ENCODE assay signal across 1 cellular context in the genomic region with DNA sequence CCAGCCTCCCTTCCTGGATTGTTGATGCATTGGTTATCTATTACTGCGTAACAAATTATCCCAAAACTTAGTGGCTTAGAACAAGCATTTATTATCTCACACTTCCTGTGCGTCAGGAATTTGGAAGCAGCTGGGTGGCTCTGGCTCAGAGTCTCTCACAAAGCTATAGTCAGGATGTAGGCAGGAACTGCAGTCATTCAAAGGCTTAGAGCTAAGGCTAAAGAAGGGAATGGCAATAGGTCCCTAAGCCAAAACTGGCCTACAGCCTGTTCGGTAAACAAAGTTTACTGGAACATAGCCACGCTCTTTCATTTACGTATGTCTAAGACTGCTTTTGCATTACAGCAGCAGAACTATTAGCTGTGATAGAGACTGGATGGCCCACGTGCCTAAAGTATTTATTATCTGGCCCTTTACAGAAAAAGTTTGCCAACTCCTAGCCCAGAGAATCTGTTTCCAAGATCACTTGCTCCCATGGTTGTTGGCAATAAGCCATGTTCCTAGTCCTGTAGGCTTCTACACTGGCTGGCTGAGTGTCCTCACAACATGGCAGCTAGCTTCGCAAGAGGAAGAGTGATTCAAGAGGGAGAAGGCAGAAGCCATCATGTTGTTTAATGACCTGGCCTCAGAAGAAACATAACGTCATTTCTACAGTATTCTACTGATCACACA.
TF ChIP-seq lines count a peak whose summit lies in the region.

No MANE protein-coding gene starts in this region.

TF ChIP-seq in SK-N-SH treated with all-trans-retinoic acid at 6 μM for 48 hours, 23 proteins besides CTCF, POLR2A, EP300 and RAD21:
- no peak for TF ChIP-seq ZNF565 (CRISPR knock-in tag; conservative IDR thresholded peaks at IDR 0.05; ENCODE audit: low read depth)
- no peak for TF ChIP-seq ISL1 (CRISPR knock-in tag; IDR thresholded peaks at IDR 0.05)
- no peak for TF ChIP-seq TCF4 (CRISPR knock-in tag; IDR thresholded peaks at IDR 0.05; ENCODE audit: borderline replicate concordance)
- no peak for TF ChIP-seq ZNF70 (CRISPR knock-in tag; IDR thresholded peaks at IDR 0.05)
- TF ChIP-seq, protein P1, sequence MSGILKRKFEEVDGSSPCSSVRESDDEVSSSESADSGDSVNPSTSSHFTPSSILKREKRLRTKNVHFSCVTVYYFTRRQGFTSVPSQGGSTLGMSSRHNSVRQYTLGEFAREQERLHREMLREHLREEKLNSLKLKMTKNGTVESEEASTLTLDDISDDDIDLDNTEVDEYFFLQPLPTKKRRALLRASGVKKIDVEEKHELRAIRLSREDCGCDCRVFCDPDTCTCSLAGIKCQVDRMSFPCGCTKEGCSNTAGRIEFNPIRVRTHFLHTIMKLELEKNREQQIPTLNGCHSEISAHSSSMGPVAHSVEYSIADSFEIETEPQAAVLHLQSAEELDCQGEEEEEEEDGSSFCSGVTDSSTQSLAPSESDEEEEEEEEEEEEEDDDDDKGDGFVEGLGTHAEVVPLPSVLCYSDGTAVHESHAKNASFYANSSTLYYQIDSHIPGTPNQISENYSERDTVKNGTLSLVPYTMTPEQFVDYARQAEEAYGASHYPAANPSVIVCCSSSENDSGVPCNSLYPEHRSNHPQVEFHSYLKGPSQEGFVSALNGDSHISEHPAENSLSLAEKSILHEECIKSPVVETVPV (CRISPR knock-in tag; IDR thresholded peaks at IDR 0.05), result no peak
- no peak for TF ChIP-seq TOX (CRISPR knock-in tag; IDR thresholded peaks at IDR 0.05; ENCODE audit: borderline replicate concordance)
- TF ChIP-seq ARNTL (CRISPR knock-in tag; IDR thresholded peaks at IDR 0.05; ENCODE audit: borderline replicate concordance, low read depth), result no peak
- TF ChIP-seq, protein P2, sequence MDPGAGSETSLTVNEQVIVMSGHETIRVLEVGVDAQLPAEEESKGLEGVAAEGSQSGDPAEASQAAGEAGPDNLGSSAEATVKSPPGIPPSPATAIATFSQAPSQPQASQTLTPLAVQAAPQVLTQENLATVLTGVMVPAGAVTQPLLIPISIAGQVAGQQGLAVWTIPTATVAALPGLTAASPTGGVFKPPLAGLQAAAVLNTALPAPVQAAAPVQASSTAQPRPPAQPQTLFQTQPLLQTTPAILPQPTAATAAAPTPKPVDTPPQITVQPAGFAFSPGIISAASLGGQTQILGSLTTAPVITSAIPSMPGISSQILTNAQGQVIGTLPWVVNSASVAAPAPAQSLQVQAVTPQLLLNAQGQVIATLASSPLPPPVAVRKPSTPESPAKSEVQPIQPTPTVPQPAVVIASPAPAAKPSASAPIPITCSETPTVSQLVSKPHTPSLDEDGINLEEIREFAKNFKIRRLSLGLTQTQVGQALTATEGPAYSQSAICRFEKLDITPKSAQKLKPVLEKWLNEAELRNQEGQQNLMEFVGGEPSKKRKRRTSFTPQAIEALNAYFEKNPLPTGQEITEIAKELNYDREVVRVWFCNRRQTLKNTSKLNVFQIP (CRISPR knock-in tag; IDR thresholded peaks at IDR 0.05; ENCODE audit: borderline replicate concordance, low read depth), result no peak
- no peak for TF ChIP-seq ZFP3 (CRISPR knock-in tag; IDR thresholded peaks at IDR 0.05)
- no peak for TF ChIP-seq OSR1 (CRISPR knock-in tag; IDR thresholded peaks at IDR 0.05)
- TF ChIP-seq SNAI2 (CRISPR knock-in tag; IDR thresholded peaks at IDR 0.05), result no peak
- TF ChIP-seq ESRRG (CRISPR knock-in tag; IDR thresholded peaks at IDR 0.05), result no peak
- TF ChIP-seq BACH2 (CRISPR knock-in tag; IDR thresholded peaks at IDR 0.05; ENCODE audit: borderline replicate concordance), result no peak
- no peak for TF ChIP-seq RARB (CRISPR knock-in tag; IDR thresholded peaks at IDR 0.05)
- no peak for TF ChIP-seq ZC3H10 (CRISPR knock-in tag; IDR thresholded peaks at IDR 0.05)
- no peak for TF ChIP-seq CSDC2 (CRISPR knock-in tag; IDR thresholded peaks at IDR 0.05)
- TF ChIP-seq GLIS3 (CRISPR knock-in tag; IDR thresholded peaks at IDR 0.05), result no peak
- TF ChIP-seq, protein P3, sequence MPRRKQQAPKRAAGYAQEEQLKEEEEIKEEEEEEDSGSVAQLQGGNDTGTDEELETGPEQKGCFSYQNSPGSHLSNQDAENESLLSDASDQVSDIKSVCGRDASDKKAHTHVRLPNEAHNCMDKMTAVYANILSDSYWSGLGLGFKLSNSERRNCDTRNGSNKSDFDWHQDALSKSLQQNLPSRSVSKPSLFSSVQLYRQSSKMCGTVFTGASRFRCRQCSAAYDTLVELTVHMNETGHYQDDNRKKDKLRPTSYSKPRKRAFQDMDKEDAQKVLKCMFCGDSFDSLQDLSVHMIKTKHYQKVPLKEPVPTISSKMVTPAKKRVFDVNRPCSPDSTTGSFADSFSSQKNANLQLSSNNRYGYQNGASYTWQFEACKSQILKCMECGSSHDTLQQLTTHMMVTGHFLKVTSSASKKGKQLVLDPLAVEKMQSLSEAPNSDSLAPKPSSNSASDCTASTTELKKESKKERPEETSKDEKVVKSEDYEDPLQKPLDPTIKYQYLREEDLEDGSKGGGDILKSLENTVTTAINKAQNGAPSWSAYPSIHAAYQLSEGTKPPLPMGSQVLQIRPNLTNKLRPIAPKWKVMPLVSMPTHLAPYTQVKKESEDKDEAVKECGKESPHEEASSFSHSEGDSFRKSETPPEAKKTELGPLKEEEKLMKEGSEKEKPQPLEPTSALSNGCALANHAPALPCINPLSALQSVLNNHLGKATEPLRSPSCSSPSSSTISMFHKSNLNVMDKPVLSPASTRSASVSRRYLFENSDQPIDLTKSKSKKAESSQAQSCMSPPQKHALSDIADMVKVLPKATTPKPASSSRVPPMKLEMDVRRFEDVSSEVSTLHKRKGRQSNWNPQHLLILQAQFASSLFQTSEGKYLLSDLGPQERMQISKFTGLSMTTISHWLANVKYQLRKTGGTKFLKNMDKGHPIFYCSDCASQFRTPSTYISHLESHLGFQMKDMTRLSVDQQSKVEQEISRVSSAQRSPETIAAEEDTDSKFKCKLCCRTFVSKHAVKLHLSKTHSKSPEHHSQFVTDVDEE (CRISPR knock-in tag; IDR thresholded peaks at IDR 0.05), result no peak
- TF ChIP-seq, protein P4, sequence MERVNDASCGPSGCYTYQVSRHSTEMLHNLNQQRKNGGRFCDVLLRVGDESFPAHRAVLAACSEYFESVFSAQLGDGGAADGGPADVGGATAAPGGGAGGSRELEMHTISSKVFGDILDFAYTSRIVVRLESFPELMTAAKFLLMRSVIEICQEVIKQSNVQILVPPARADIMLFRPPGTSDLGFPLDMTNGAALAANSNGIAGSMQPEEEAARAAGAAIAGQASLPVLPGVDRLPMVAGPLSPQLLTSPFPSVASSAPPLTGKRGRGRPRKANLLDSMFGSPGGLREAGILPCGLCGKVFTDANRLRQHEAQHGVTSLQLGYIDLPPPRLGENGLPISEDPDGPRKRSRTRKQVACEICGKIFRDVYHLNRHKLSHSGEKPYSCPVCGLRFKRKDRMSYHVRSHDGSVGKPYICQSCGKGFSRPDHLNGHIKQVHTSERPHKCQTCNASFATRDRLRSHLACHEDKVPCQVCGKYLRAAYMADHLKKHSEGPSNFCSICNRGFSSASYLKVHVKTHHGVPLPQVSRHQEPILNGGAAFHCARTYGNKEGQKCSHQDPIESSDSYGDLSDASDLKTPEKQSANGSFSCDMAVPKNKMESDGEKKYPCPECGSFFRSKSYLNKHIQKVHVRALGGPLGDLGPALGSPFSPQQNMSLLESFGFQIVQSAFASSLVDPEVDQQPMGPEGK (CRISPR knock-in tag; IDR thresholded peaks at IDR 0.05; ENCODE audit: borderline replicate concordance), result no peak
